In genomic region chr1:206581571-206581981, GRCh38 we compare ENCODE assay signal across 11 cellular contexts.
DNase-seq lines count a peak whose midpoint lies in the region; ATAC-seq and TF ChIP-seq lines count a peak whose summit lies in the region.
"Had no signal": no experiment of that assay in that cellular context is flagged by ENCODE, and none has a peak within 500 bp of the region (broad histone marks: within the 10 kb centered on the region; RNA-seq: fewer than 3 reads in every experiment).

No MANE protein-coding gene starts in this region.

- peak overlapping the region; percentile 24 to 66 for H3K4me3 ChIP-seq in neutrophil (ENCODE audit: low read depth in 1 of 2, low read length in 1 of 2)

- no peaks in the 10 kb centered on the region for H3K27me3 ChIP-seq in neutrophil
- H3K27me3 ChIP-seq: BE2C had no signal

- DNase-seq in CD1c-positive myeloid dendritic cell (ENCODE audit: extremely low spot score): peak; percentile 87
- DNase-seq in T-helper 22 cell (ENCODE audit: low read depth): peak; percentile 74
- peak; percentile 61 for DNase-seq in activated gamma-delta T cell treated with Interleukin-2 at 50 U/mL for 16 hours
- no peak for DNase-seq in dedifferentiated amniotic fluid mesenchymal stem cell (ENCODE audit: extremely low spot score)
- no peak for DNase-seq in GM19238 (ENCODE audit: insufficient read length, low spot score)
- DNase-seq: BE2C, kidney, NCI-H1930 had no signal

- TF ChIP-seq CTCF in neutrophil (IDR thresholded peaks at IDR 0.05): no peak

- peak overlapping the region; percentile 100 for H3K27ac ChIP-seq in neutrophil

- peaks cover 66% of the 10 kb centered on the region for H3K36me3 ChIP-seq in neutrophil
- H3K36me3 ChIP-seq: BE2C had no signal

- H3K9me3 ChIP-seq in neutrophil: no peaks in the 10 kb centered on the region
- H3K9me3 ChIP-seq: BE2C had no signal

- peaks cover 71 to 76% of the 10 kb centered on the region in 2 experiments for H3K4me1 ChIP-seq in neutrophil (ENCODE audit: control insufficient read depth in 1 of 2, insufficient read depth in 1 of 2, low read depth in 1 of 2, low read length in 1 of 2)
- H3K4me1 ChIP-seq: BE2C had no signal

- ATAC-seq in GM21717 (IDR thresholded peaks at IDR 0.05; ENCODE audit: unreplicated experiment): no peak
- ATAC-seq in HG03520 (IDR thresholded peaks at IDR 0.05; ENCODE audit: unreplicated experiment): no peak

Comparison
In these comparisons a context has a peak if more than half of its experiments do, and no peak if none do; other contexts are left out.
1. DNase-seq: peak in CD1c-positive myeloid dendritic cell (single experiment), T-helper 22 cell (single experiment) and activated gamma-delta T cell treated with Interleukin-2 at 50 U/mL for 16 hours (single experiment); none in dedifferentiated amniotic fluid mesenchymal stem cell (single experiment) and GM19238 (single experiment).